ENCODE assay signal across 17 cellular contexts in genomic region chr13:91319996-91320395, GRCh38. TPM values are rescaled to one million over a fixed set of nuclear protein-coding genes. Genes with fewer than 3 reads are reported as not detected.
DNase-seq lines count a peak whose midpoint lies in the region; ATAC-seq, FAIRE-seq and TF ChIP-seq lines count a peak whose summit lies in the region.
"Had no signal": no experiment of that assay in that cellular context is flagged by ENCODE, and none has a peak within 500 bp of the region (broad histone marks: within the 10 kb centered on the region; RNA-seq: fewer than 3 reads in every experiment).

No MANE protein-coding gene starts in this region.

- no peak for DNase-seq in stimulated activated naive CD8-positive, alpha-beta T cell treated with anti-CD3 and anti-CD28 coated beads, Interleukin-15, Interleukin-2, amounts not matched to agents 100 U/mL and 50 U/mL, for 24 hours
- no peak for DNase-seq in stimulated activated naive CD8-positive, alpha-beta T cell treated with anti-CD3 and anti-CD28 coated beads, Interleukin-15, amount 100 ng/mL, for 72 hours
- DNase-seq in K562 (ENCODE audit: extremely low read depth in 1 of 4, low spot score in 3 of 4) (no peak), GM10266 (ENCODE audit: extremely low spot score) (no peak)
- no peak for DNase-seq in stimulated activated effector memory CD8-positive, alpha-beta T cell treated with anti-CD3 and anti-CD28 coated beads, Interleukin-12 subunit alpha, Interleukin-12 subunit beta, amount 100 ng/mL, for 72 hours (ENCODE audit: low spot score in 2 of 2)
- DNase-seq: C1 segment of cervical spinal cord; Calu3; CD4-positive, alpha-beta memory T cell; COR-L47; DMS53; DMS79 treated with DMSO at 0.1 percent for 48 hours; GF-D8; GM23248; H9 had no signal

- no peaks in the 10 kb centered on the region for H3K9me1 ChIP-seq in K562 (ENCODE audit: control insufficient read depth, insufficient read depth, low read length)

- no peak for TF ChIP-seq POLR2A in K562 (conservative IDR thresholded peaks at IDR 0.05)

- no peaks in the 10 kb centered on the region for H3K27me3 ChIP-seq in K562 (ENCODE audit: control insufficient read depth in 2 of 2, insufficient read depth in 2 of 2, low read length in 2 of 2)

- TF ChIP-seq CTCF in K562 (IDR thresholded peaks at IDR 0.05 in 2 of 3, conservative IDR thresholded peaks at IDR 0.05 in 1 of 3; ENCODE audit: insufficient read depth in 2 of 3, low read depth in 1 of 3, low read length in 3 of 3) (no peak), GM10266 (IDR thresholded peaks at IDR 0.05; ENCODE audit: control insufficient read depth, insufficient read depth, low read depth, missing control alignments) (no peak)

- peak; percentile 23 for ATAC-seq in stimulated activated naive CD8-positive, alpha-beta T cell treated with anti-CD3 and anti-CD28 coated beads, Interleukin-15, Interleukin-2, amounts not matched to agents 100 U/mL and 50 U/mL, for 24 hours
- no peak for ATAC-seq in stimulated activated naive CD8-positive, alpha-beta T cell treated with anti-CD3 and anti-CD28 coated beads, Interleukin-15, amount 100 ng/mL, for 72 hours
- ATAC-seq in K562 (peak; percentile 47), HG03520 (IDR thresholded peaks at IDR 0.05; ENCODE audit: unreplicated experiment) (no peak)
- peak; percentile 19 for ATAC-seq in stimulated activated effector memory CD8-positive, alpha-beta T cell treated with anti-CD3 and anti-CD28 coated beads, Interleukin-12 subunit alpha, Interleukin-12 subunit beta, amount 100 ng/mL, for 72 hours
- ATAC-seq: HCT116 had no signal

- no peaks in the 10 kb centered on the region for H3K27me3 Mint-ChIP-seq in stimulated activated naive CD8-positive, alpha-beta T cell treated with anti-CD3 and anti-CD28 coated beads, Interleukin-15, amount 100 ng/mL, for 72 hours

- H3K36me3 ChIP-seq in K562 (ENCODE audit: control insufficient read depth, insufficient read depth, low read length): no peaks in the 10 kb centered on the region

- H3K36me3 Mint-ChIP-seq in stimulated activated effector memory CD8-positive, alpha-beta T cell treated with anti-CD3 and anti-CD28 coated beads, Interleukin-12 subunit alpha, Interleukin-12 subunit beta, amount 100 ng/mL, for 72 hours: peaks cover 6% of the 10 kb centered on the region
- H3K36me3 Mint-ChIP-seq: CD4-positive, alpha-beta memory T cell had no signal

- no peak overlapping the region for H3K27ac ChIP-seq in K562 (ENCODE audit: extremely low read depth, low read depth, low read length)
- H3K27ac ChIP-seq: GM23248 had no signal

- H3K4me1 ChIP-seq in K562 (replicated peaks in 1 of 2; ENCODE audit: control insufficient read depth in 2 of 2, insufficient read depth in 2 of 2, low read length in 2 of 2): no peaks in the 10 kb centered on the region

- H3K79me2 ChIP-seq in K562 (ENCODE audit: control insufficient read depth, insufficient read depth, low read length): no peaks in the 10 kb centered on the region

- in situ Hi-C loops in K562 (cut with MboI): no loop called here

- no peak overlapping the region for H3K4me3 Mint-ChIP-seq in stimulated activated naive CD8-positive, alpha-beta T cell treated with anti-CD3 and anti-CD28 coated beads, Interleukin-15, amount 100 ng/mL, for 72 hours
- H3K4me3 Mint-ChIP-seq in stimulated activated effector memory CD8-positive, alpha-beta T cell treated with anti-CD3 and anti-CD28 coated beads, Interleukin-12 subunit alpha, Interleukin-12 subunit beta, amount 100 ng/mL, for 72 hours: no peak overlapping the region
- H3K4me3 Mint-ChIP-seq: CD4-positive, alpha-beta memory T cell; H9 had no signal

- peaks cover 12% of the 10 kb centered on the region for H3K4me1 Mint-ChIP-seq in stimulated activated naive CD8-positive, alpha-beta T cell treated with anti-CD3 and anti-CD28 coated beads, Interleukin-15, amount 100 ng/mL, for 72 hours
- H3K4me1 Mint-ChIP-seq in stimulated activated effector memory CD8-positive, alpha-beta T cell treated with anti-CD3 and anti-CD28 coated beads, Interleukin-12 subunit alpha, Interleukin-12 subunit beta, amount 100 ng/mL, for 72 hours: peaks cover 22% of the 10 kb centered on the region

- no peaks in the 10 kb centered on the region for H3K9me3 Mint-ChIP-seq in stimulated activated naive CD8-positive, alpha-beta T cell treated with anti-CD3 and anti-CD28 coated beads, Interleukin-15, amount 100 ng/mL, for 72 hours
- H3K9me3 Mint-ChIP-seq in stimulated activated effector memory CD8-positive, alpha-beta T cell treated with anti-CD3 and anti-CD28 coated beads, Interleukin-12 subunit alpha, Interleukin-12 subunit beta, amount 100 ng/mL, for 72 hours: no peaks in the 10 kb centered on the region
- H3K9me3 Mint-ChIP-seq: CD4-positive, alpha-beta memory T cell; H9 had no signal

- no peak overlapping the region for H3K27ac Mint-ChIP-seq in stimulated activated naive CD8-positive, alpha-beta T cell treated with anti-CD3 and anti-CD28 coated beads, Interleukin-15, amount 100 ng/mL, for 72 hours
- H3K27ac Mint-ChIP-seq in stimulated activated effector memory CD8-positive, alpha-beta T cell treated with anti-CD3 and anti-CD28 coated beads, Interleukin-12 subunit alpha, Interleukin-12 subunit beta, amount 100 ng/mL, for 72 hours: no peak overlapping the region
- H3K27ac Mint-ChIP-seq: CD4-positive, alpha-beta memory T cell had no signal

- H3K9me3 ChIP-seq in K562 (replicated peaks; ENCODE audit: control insufficient read depth, insufficient read depth, low read depth, low read length): no peaks in the 10 kb centered on the region

- H3K4me2 ChIP-seq in K562 (ENCODE audit: insufficient read depth, low read length): no peak overlapping the region

- H3K9ac ChIP-seq in K562 (ENCODE audit: insufficient read depth in 1 of 2, low read depth in 2 of 2, low read length in 2 of 2): no peak overlapping the region
- H3K9ac ChIP-seq: GM23248 had no signal

- no peak for TF ChIP-seq EP300 in K562 (IDR thresholded peaks at IDR 0.05; ENCODE audit: low read length)

- BruUV-seq in K562 (replicated peaks; lab: Mats Ljungman, UMichigan): no TSS peak

- no peak overlapping the region for H2AFZ ChIP-seq in K562 (ENCODE audit: low read depth, low read length)
- H2AFZ ChIP-seq: GM23248 had no signal

- TF ChIP-seq RAD21 in K562 (CRISPR knock-in tag; conservative IDR thresholded peaks at IDR 0.05 in 1 of 2, IDR thresholded peaks at IDR 0.05 in 1 of 2): no peak

- no peak for FAIRE-seq in K562 (lab: Jason Lieb, UNC)
- FAIRE-seq: GM12892 had no signal

- POLR2A ChIA-PET in K562 (lab: Yijun Ruan, JAX): interaction anchor here (0.5 to 2.1 kb wide), 9 partner anchors 8 to 744 kb away, joined by 3 to 7 read pairs (median 4); partner anchors contain the start of gene MIR17HG

- H4K20me1 ChIP-seq in K562 (replicated peaks; ENCODE audit: control insufficient read depth, insufficient read depth, low read length): no peaks in the 10 kb centered on the region

- CTCF ChIA-PET in K562 (lab: Yijun Ruan, JAX; ENCODE audit: low intra/inter-chr PET ratio): interaction anchor here (0.6 kb wide), 1 partner anchor 18 kb away, joined by 7 read pairs; no protein-coding TSS in a partner anchor

- 2% methylated on average over 8 of the region's 8 CpGs for WGBS in K562 (ENCODE audit: insufficient coverage, low coverage, missing lambda C conversion rate)

- no peak overlapping the region for H3K4me3 ChIP-seq in K562
- H3K4me3 ChIP-seq: GM23248 had no signal

- intact Hi-C loops in K562 (cut with micrococcal nuclease): no loop called here

TF ChIP-seq in K562, 482 proteins besides CTCF, POLR2A, EP300 and RAD21 (continues in another document):
- TF ChIP-seq SMAD1 (IDR thresholded peaks at IDR 0.05; ENCODE audit: low read depth, low read length, partially characterized antibody) (no peak), TEAD4 (IDR thresholded peaks at IDR 0.05; ENCODE audit: low read length) (no peak), TEAD4 (CRISPR knock-in tag; IDR thresholded peaks at IDR 0.05; ENCODE audit: borderline replicate concordance) (peak; percentile 64; the same call in 1 of the 2 replicates), TOE1 (IDR thresholded peaks at IDR 0.05; ENCODE audit: borderline replicate concordance) (no peak), TOE1 (CRISPR knock-in tag; IDR thresholded peaks at IDR 0.05; ENCODE audit: borderline replicate concordance, low read depth) (no peak), SMARCB1 (IDR thresholded peaks at IDR 0.05; ENCODE audit: insufficient read length, low read depth) (no peak), ILF3 (IDR thresholded peaks at IDR 0.05; ENCODE audit: borderline replicate concordance) (no peak), KLF10 (CRISPR knock-in tag; IDR thresholded peaks at IDR 0.05) (no peak), E2F3 (CRISPR knock-in tag; IDR thresholded peaks at IDR 0.05) (no peak)

RNA-seq across cellular contexts. Expression of gene MIR17HG, which starts 27.5 kb away (rescaled TPM):
- total RNA-seq in K562 (2011; cell fraction: chromatin; rRNA removed; ENCODE audit: low replicate concordance): 458 and 1,073 TPM in 2 replicates
- total RNA-seq in K562 (2011; cell fraction: nucleolus; rRNA removed): 474 and 541 TPM in 2 replicates
- total RNA-seq in K562 (2011; cell fraction: nucleoplasm; rRNA removed): 882 and 1,501 TPM in 2 replicates
- 55.3 and 100 TPM in 2 replicates for total RNA-seq in K562 (2014; rRNA removed)
- total RNA-seq in K562 (2014; rRNA removed; fragmentation: Illumina TruSeq; extraction: Trizol): 177 and 218 TPM in 2 replicates
- 130 and 149 TPM in 2 replicates for total RNA-seq in K562 (2015; rRNA removed; fragmentation: Illumina TruSeq; extraction: Trizol)
- total RNA-seq in K562 (2021): 77.8 and 106 TPM in 2 replicates
- polyA plus RNA-seq in K562 (2011; rRNA removed): 147 and 182 TPM in 2 replicates
- 8.2 and 35.8 TPM in 2 replicates for polyA plus RNA-seq in K562 (2011; cell fraction: cytosol; rRNA removed)
- polyA plus RNA-seq in K562 (2011; cell fraction: nucleus; rRNA removed): 165 and 195 TPM in 2 replicates
- 21.0 and 54.8 TPM in 2 replicates for polyA plus RNA-seq in K562 (2012)
- 43.2 and 59.7 TPM in 2 replicates for polyA plus RNA-seq in K562 (2014; fragmentation: Illumina TruSeq; extraction: Trizol)
- 10 to 100 TPM; 44.2 to 67.6 TPM for polyA plus RNA-seq in K562 (2014; fragmentation: Nextera tagmentation; extraction: Ambion mirVana)
- polyA plus RNA-seq in K562 (2014; rRNA removed): 77.9 and 119 TPM in 2 replicates
- 251 and 360 TPM in 2 replicates for polyA minus RNA-seq in K562 (2011; rRNA and poly(A)+ RNA removed)
- polyA minus RNA-seq in K562 (2011; cell fraction: cytosol; rRNA and poly(A)+ RNA removed): 17.0 and 22.7 TPM in 2 replicates
- 714 and 1,502 TPM in 2 replicates for polyA minus RNA-seq in K562 (2011; cell fraction: nucleus; rRNA and poly(A)+ RNA removed)

Comparison
In these comparisons a context has a peak if more than half of its experiments do, and no peak if none do; other contexts are left out.
1. ATAC-seq: peak in stimulated activated naive CD8-positive, alpha-beta T cell treated with anti-CD3 and anti-CD28 coated beads, Interleukin-15, Interleukin-2, amounts not matched to agents 100 U/mL and 50 U/mL, for 24 hours (single experiment), K562 (single experiment) and stimulated activated effector memory CD8-positive, alpha-beta T cell treated with anti-CD3 and anti-CD28 coated beads, Interleukin-12 subunit alpha, Interleukin-12 subunit beta, amount 100 ng/mL, for 72 hours (single experiment); none in stimulated activated naive CD8-positive, alpha-beta T cell treated with anti-CD3 and anti-CD28 coated beads, Interleukin-15, amount 100 ng/mL, for 72 hours (single experiment) and HG03520 (single experiment).